ENCODE assay signal across 10 cellular contexts in the genomic region with DNA sequence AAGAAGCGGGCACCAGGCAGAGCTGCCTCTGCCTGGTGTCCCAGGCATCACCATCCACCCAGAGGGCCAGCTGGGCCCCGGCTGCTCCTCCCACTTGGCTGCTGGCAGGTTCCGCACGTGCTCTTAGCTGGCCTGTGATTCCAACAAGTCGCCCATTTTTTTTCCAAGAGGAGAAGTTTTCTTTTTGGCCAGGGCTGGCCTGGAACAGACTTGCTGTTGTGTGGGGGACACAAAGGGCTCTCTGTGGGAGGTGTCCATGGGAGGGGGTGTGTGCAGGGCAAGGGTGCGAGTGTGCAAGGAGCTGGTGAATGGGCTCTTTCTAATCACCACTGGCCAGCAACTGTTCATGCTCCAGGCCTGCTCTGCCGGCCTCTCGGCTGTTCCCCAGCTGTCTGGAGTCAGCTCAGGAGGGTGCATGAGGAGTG. TPM values are rescaled to one million over a fixed set of nuclear protein-coding genes. Genes with fewer than 3 reads are reported as not detected.
DNase-seq lines count a peak whose midpoint lies in the region; ATAC-seq and TF ChIP-seq lines count a peak whose summit lies in the region.
"Had no signal": no experiment of that assay in that cellular context is flagged by ENCODE, and none has a peak within 500 bp of the region (broad histone marks: within the 10 kb centered on the region; RNA-seq: fewer than 3 reads in every experiment).

No MANE protein-coding gene starts in this region.

- TF ChIP-seq CTCF in A673 (conservative IDR thresholded peaks at IDR 0.05; ENCODE audit: low read depth, low read length) (no peak), heart right ventricle (IDR thresholded peaks at IDR 0.05) (no peak), osteocyte (IDR thresholded peaks at IDR 0.05) (no peak), ovary (IDR thresholded peaks at IDR 0.05) (no peak)

- H3K36me3 Mint-ChIP-seq in osteocyte (ENCODE audit: unreplicated experiment) = peaks cover 52% of the 10 kb centered on the region
- no peaks in the 10 kb centered on the region for H3K36me3 Mint-ChIP-seq in CD4-positive, alpha-beta memory T cell

- no peak overlapping the region for H3K4me3 Mint-ChIP-seq in osteocyte (ENCODE audit: unreplicated experiment)
- no peak overlapping the region for H3K4me3 Mint-ChIP-seq in CD4-positive, alpha-beta memory T cell

- TF ChIP-seq EP300 in ovary (IDR thresholded peaks at IDR 0.05) = no peak

- no peaks in the 10 kb centered on the region for H3K9me3 Mint-ChIP-seq in osteocyte (ENCODE audit: unreplicated experiment)
- no peaks in the 10 kb centered on the region for H3K9me3 Mint-ChIP-seq in CD4-positive, alpha-beta memory T cell

- H3K36me3 ChIP-seq in A673 (ENCODE audit: insufficient read depth, low read length, poor library complexity, severe bottlenecking) (peaks cover 81% of the 10 kb centered on the region), heart right ventricle (peaks cover 0 to 95% (median 75%) of the 10 kb centered on the region in 9 donors), ovary (no peaks in the 10 kb centered on the region)
- H3K36me3 ChIP-seq in CD4-positive, alpha-beta memory T cell (ENCODE audit: insufficient read depth, low read length) = no peaks in the 10 kb centered on the region

- CTCF ChIA-PET in A673 (lab: Charles Lee) = no interaction called here
- CTCF ChIA-PET in CD4-positive, alpha-beta memory T cell (lab: Charles Lee; ENCODE audit: partially characterized antibody) = interaction anchor here (1.0 to 1.1 kb wide), 2 partner anchors 110 to 155 kb away, joined by 3 read pairs; no protein-coding TSS in a partner anchor

- H3K27me3 Mint-ChIP-seq in osteocyte (ENCODE audit: unreplicated experiment) = no peaks in the 10 kb centered on the region
- H3K27me3 Mint-ChIP-seq in CD4-positive, alpha-beta memory T cell = no peaks in the 10 kb centered on the region

- POLR2A ChIA-PET in A673 (lab: Charles Lee; ENCODE audit: low non-redundant PET) = no interaction called here
- POLR2A ChIA-PET in CD4-positive, alpha-beta memory T cell (lab: Charles Lee; ENCODE audit: partially characterized antibody) = no interaction called here

- DNase-seq in A673 (ENCODE audit: low spot score) (no peak), heart right ventricle (peak in 1 of 2 donors; percentile 66), osteocyte (ENCODE audit: extremely low spot score, unreplicated experiment) (no peak), NCI-H82 (lab: John Stamatoyannopoulos, UW) (no peak), dermis blood vessel endothelial cell (no peak), ovary (no peak)
- DNase-seq in CD4-positive, alpha-beta memory T cell = no peak
- DNase-seq: brain microvascular endothelial cell; stimulated activated CD4-positive, alpha-beta T cell treated with anti-CD3 and anti-CD28 coated beads, Interleukin-15, amount 100 ng/mL, for 24 hours had no signal

- no peak for ATAC-seq in SK-N-SH treated with all-trans-retinoic acid at 6 μM for 48 hours
- ATAC-seq in heart right ventricle = peak in 5 of 8 donors; percentile 9 to 29 (median 22)

- 35 to 46% methylated on average over 8 of the region's 8 CpGs for WGBS in heart right ventricle, 2 donors
- WGBS in ovary, 3 donors = 37 to 48% (median 47%) methylated on average over 8 of the region's 8 CpGs

- intact Hi-C loops in A673 (cut with micrococcal nuclease; ENCODE audit: unreplicated experiment) (no loop called here), heart right ventricle (cut with DNase I) (loop anchor here in 2 of 10 donors (5.0 to 10.0 kb wide), 2 partner anchors 115 to 152 kb away; no protein-coding TSS in a partner anchor), ovary (cut with DNase I) (loop anchor here in 2 of 4 donors (2.0 to 10.0 kb wide), 2 partner anchors 54 to 98 kb away; no protein-coding TSS in a partner anchor)
- intact Hi-C loops in CD4-positive, alpha-beta memory T cell (cut with micrococcal nuclease) = loop anchor here (10.0 kb wide), 1 partner anchor 108 kb away; no protein-coding TSS in a partner anchor

- BruUV-seq in A673 (replicated peaks; lab: Mats Ljungman, UMichigan) = no TSS peak

- TF ChIP-seq POLR2A in ovary (IDR thresholded peaks at IDR 0.05) = no peak

- H3K9me3 ChIP-seq in A673 (ENCODE audit: low read depth, low read length, poor library complexity, severe bottlenecking) (no peaks in the 10 kb centered on the region), heart right ventricle (no peaks in the 10 kb centered on the region), ovary (no peaks in the 10 kb centered on the region)
- no peaks in the 10 kb centered on the region for H3K9me3 ChIP-seq in CD4-positive, alpha-beta memory T cell (ENCODE audit: control insufficient read depth in 1 of 2, low read length in 2 of 2)

- H3K27me3 ChIP-seq in A673 (replicated peaks; ENCODE audit: insufficient read depth, low read depth, low read length, poor library complexity) = no peaks in the 10 kb centered on the region
- H3K27me3 ChIP-seq in heart right ventricle = peaks cover 0 to 15% (median 0%) of the 10 kb centered on the region in 7 donors
- H3K27me3 ChIP-seq in CD4-positive, alpha-beta memory T cell (ENCODE audit: insufficient read depth, low read length) = no peaks in the 10 kb centered on the region
- no peaks in the 10 kb centered on the region for H3K27me3 ChIP-seq in ovary
- H3K27me3 ChIP-seq: brain microvascular endothelial cell had no signal

- H3K27ac Mint-ChIP-seq in osteocyte (ENCODE audit: unreplicated experiment) = peak overlapping the region; percentile 94
- peak overlapping the region in 1 of 7 donors; percentile 66 for H3K27ac Mint-ChIP-seq in CD4-positive, alpha-beta memory T cell

- H3K27ac ChIP-seq in A673 (ENCODE audit: low read depth, low read length, poor library complexity, severe bottlenecking) = peak overlapping the region; percentile 90
- H3K27ac ChIP-seq in heart right ventricle = peak overlapping the region in 9 of 10 donors; percentile 31 to 100 (median 100)
- H3K27ac ChIP-seq in CD4-positive, alpha-beta memory T cell (ENCODE audit: low read depth, low read length) = no peak overlapping the region
- H3K27ac ChIP-seq in ovary = no peak overlapping the region
- H3K27ac ChIP-seq: brain microvascular endothelial cell had no signal

- H3K4me3 ChIP-seq in A673 (ENCODE audit: low read depth, low read length, poor library complexity, severe bottlenecking) (no peak overlapping the region), heart right ventricle (no peak overlapping the region), ovary (no peak overlapping the region)
- H3K4me3 ChIP-seq in CD4-positive, alpha-beta memory T cell (ENCODE audit: low read length in 2 of 2) = no peak overlapping the region

- H3K4me1 ChIP-seq in A673 (ENCODE audit: insufficient read depth, low read length, poor library complexity, severe bottlenecking) = peaks cover 85% of the 10 kb centered on the region
- H3K4me1 ChIP-seq in heart right ventricle = peaks cover 47 to 100% (median 97%) of the 10 kb centered on the region in 9 donors
- peaks cover 27% of the 10 kb centered on the region for H3K4me1 ChIP-seq in CD4-positive, alpha-beta memory T cell (ENCODE audit: insufficient read depth, low read length)
- peaks cover 32% of the 10 kb centered on the region for H3K4me1 ChIP-seq in ovary (ENCODE audit: insufficient read depth)

- H3K4me1 Mint-ChIP-seq in osteocyte (ENCODE audit: unreplicated experiment) = peaks cover 94% of the 10 kb centered on the region
- peaks cover 18 to 30% (median 24%) of the 10 kb centered on the region in 4 donors for H3K4me1 Mint-ChIP-seq in CD4-positive, alpha-beta memory T cell

TF ChIP-seq in SK-N-SH treated with all-trans-retinoic acid at 6 μM for 48 hours, 23 proteins besides CTCF, POLR2A, EP300 and RAD21:
- TF ChIP-seq SNAI2 (CRISPR knock-in tag; IDR thresholded peaks at IDR 0.05) = no peak
- TF ChIP-seq, protein P1, sequence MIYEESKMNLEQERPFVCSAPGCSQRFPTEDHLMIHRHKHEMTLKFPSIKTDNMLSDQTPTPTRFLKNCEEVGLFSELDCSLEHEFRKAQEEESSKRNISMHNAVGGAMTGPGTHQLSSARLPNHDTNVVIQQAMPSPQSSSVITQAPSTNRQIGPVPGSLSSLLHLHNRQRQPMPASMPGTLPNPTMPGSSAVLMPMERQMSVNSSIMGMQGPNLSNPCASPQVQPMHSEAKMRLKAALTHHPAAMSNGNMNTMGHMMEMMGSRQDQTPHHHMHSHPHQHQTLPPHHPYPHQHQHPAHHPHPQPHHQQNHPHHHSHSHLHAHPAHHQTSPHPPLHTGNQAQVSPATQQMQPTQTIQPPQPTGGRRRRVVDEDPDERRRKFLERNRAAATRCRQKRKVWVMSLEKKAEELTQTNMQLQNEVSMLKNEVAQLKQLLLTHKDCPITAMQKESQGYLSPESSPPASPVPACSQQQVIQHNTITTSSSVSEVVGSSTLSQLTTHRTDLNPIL (CRISPR knock-in tag; IDR thresholded peaks at IDR 0.05; ENCODE audit: low read depth) = peak; percentile 4; the same call in 1 of the 2 replicates

RNA-seq across cellular contexts. Expression of a gene that starts 7.3 kb away (rescaled TPM):
- total RNA-seq in A673 (2021) = 38.9 and 59.6 TPM in 2 replicates
- 10 to 100 TPM; 27.8 to 96.6 (median 57.8) TPM for total RNA-seq in heart right ventricle
- polyA plus RNA-seq in heart right ventricle = 10 to 100 TPM; 18.7 to 19.8 TPM
- total RNA-seq in osteocyte = 195 and 199 TPM in 2 replicates
- total RNA-seq in CD4-positive, alpha-beta memory T cell = under 1 TPM in 1 of 2 experiments, not detected in 1; 0.23 TPM
- under 1 TPM in 1 of 2 donors, not detected in 1; 0.48 TPM for polyA plus RNA-seq in CD4-positive, alpha-beta memory T cell
- 104 and 130 TPM in 2 replicates for total RNA-seq in dermis blood vessel endothelial cell
- 10 to 100 TPM; 20.5 to 60.4 (median 44.8) TPM for total RNA-seq in ovary
- polyA plus RNA-seq in ovary = 10 to 100 TPM; 28.7 to 32.9 TPM

Comparison
In these comparisons a context has a peak if more than half of its experiments do, and no peak if none do; other contexts are left out.
1. H3K27ac ChIP-seq: peak in A673 (single experiment) and heart right ventricle (9 of 10); none in CD4-positive, alpha-beta memory T cell (single experiment) and ovary (0 of 2).
2. RNA of a gene that starts 7.3 kb away (total RNA-seq): 195 to 199 TPM in osteocyte, 104 to 130 TPM in dermis blood vessel endothelial cell, 27.8 to 96.6 TPM in heart right ventricle, 38.9 to 59.6 TPM in A673 and 20.5 to 60.4 TPM in ovary; 0.23 TPM in CD4-positive, alpha-beta memory T cell; every median in the first group is over 10 times any median in the second.